ENCODE assay signal across 1 cellular context in the genomic region with DNA sequence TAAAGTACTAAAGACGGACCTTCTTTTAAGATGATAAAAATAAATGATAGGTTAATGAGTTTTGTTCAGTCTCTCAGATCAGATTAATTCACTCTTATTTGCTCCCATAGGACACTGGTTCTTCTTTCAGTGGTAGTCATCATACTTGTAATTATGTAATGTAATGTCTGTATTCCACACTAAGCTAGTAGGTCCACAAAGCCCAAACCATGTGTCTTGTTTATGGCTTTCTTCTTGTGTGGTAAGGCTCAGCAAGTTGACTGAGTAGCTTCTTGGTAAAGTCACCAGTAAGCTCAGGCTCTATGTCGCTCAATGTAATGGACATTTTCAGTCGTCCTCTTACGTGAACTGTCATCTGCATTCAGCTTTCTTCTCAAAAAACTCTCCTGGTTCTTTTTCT.
TF ChIP-seq lines count a peak whose summit lies in the region.

No MANE protein-coding gene starts in this region.

TF ChIP-seq in IMR-90, 13 proteins besides CTCF, POLR2A, EP300 and RAD21:
- TF ChIP-seq RCOR1 (IDR thresholded peaks at IDR 0.05; ENCODE audit: insufficient replicate concordance, low read length) (no peak), NFE2L2 (IDR thresholded peaks at IDR 0.05; ENCODE audit: low read depth, low read length) (no peak), ELK1 (IDR thresholded peaks at IDR 0.05; ENCODE audit: borderline replicate concordance, low read depth, low read length) (no peak), MXI1 (IDR thresholded peaks at IDR 0.05; ENCODE audit: borderline replicate concordance, low read depth, low read length) (no peak), BHLHE40 (IDR thresholded peaks at IDR 0.05; ENCODE audit: low read depth, low read length) (no peak), MAFK (IDR thresholded peaks at IDR 0.05; ENCODE audit: low read depth, low read length) (no peak), CHD1 (IDR thresholded peaks at IDR 0.05; ENCODE audit: low read depth, low read length) (no peak), SMC3 (IDR thresholded peaks at IDR 0.05; ENCODE audit: low read depth, low read length) (no peak)
